In the genomic region with DNA sequence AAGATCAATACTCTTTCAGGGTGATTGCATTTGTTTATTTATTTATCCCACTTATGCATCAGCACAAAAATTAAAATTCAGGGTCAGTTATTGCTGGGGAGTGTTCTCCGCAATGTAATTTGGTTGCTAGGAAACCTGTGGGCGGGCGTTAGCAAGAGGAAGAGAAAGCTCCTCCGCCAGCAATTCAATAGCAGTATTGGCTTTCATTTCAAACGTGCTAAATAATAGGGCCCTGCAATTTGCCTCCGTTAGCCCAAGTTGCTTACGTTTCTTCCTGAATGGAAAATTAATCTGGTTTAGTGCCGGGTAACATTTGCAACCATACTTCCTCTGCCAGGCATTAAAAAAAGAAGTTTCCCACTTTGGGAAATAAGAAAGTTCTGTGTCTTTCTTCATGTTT, we compare ENCODE assay signal across 8 cellular contexts. TPM values are rescaled to one million over a fixed set of nuclear protein-coding genes. Genes with fewer than 3 reads are reported as not detected.
A peak's percentile ranks its signal among the peaks of the same experiment; 100 is the strongest.
DNase-seq lines count a peak whose midpoint lies in the region; ATAC-seq and TF ChIP-seq lines count a peak whose summit lies in the region.

No MANE protein-coding gene starts in this region.

- peaks cover 9% of the 10 kb centered on the region for H3K4me1 ChIP-seq in neural progenitor cell
- H3K4me1 ChIP-seq in SJCRH30 = peaks cover 10% of the 10 kb centered on the region

- TF ChIP-seq CTCF in Calu3 (IDR thresholded peaks at IDR 0.05; ENCODE audit: unreplicated experiment) (no peak), neural progenitor cell (IDR thresholded peaks at IDR 0.05) (no peak)

- peak; percentile 81 for ATAC-seq in GM21717 (IDR thresholded peaks at IDR 0.05; ENCODE audit: unreplicated experiment)

- H3K9ac ChIP-seq in neural progenitor cell = no peak overlapping the region

- peak overlapping the region; percentile 98 for H2AFZ ChIP-seq in neural progenitor cell (replicated peaks)

- intact Hi-C loops in Calu3 (cut with micrococcal nuclease; ENCODE audit: unreplicated experiment) = no loop called here

- no peaks in the 10 kb centered on the region for H3F3A ChIP-seq in neural progenitor cell (ENCODE audit: low read depth)

- DNase-seq in Calu3 (peak; percentile 30), NCI-H1048 (lab: John Stamatoyannopoulos, UW) (peak; percentile 7), neural progenitor cell (ENCODE audit: low spot score) (peak; percentile 58), superior temporal gyrus (ENCODE audit: extremely low spot score) (peak; percentile 61), SJCRH30 (no peak)
- peak; percentile 74 for DNase-seq in activated CD4-positive, alpha-beta T cell treated with anti-CD3 and anti-CD28 coated beads for 48 hours
- peak; percentile 14 for DNase-seq in effector CD8-positive, alpha-beta T cell (lab: John Stamatoyannopoulos, UW)

- H3K4me2 ChIP-seq in neural progenitor cell = peak overlapping the region; percentile 56

- H3K9me3 ChIP-seq in neural progenitor cell (ENCODE audit: low read depth) (no peaks in the 10 kb centered on the region), SJCRH30 (replicated peaks) (no peaks in the 10 kb centered on the region; the same call in 1 of the 2 replicates)

- no peaks in the 10 kb centered on the region for H3K36me3 Mint-ChIP-seq in Calu3 (ENCODE audit: insufficient read depth, unreplicated experiment)
- H3K36me3 Mint-ChIP-seq in neural progenitor cell = no peaks in the 10 kb centered on the region

- no peaks in the 10 kb centered on the region for H3K4me1 Mint-ChIP-seq in Calu3 (ENCODE audit: low read depth, unreplicated experiment)
- peaks cover 7% of the 10 kb centered on the region for H3K4me1 Mint-ChIP-seq in neural progenitor cell

- H3K4me3 ChIP-seq in neural progenitor cell (peak overlapping the region; percentile 29), SJCRH30 (no peak overlapping the region)

- no peaks in the 10 kb centered on the region for H3K79me2 ChIP-seq in neural progenitor cell (ENCODE audit: low read depth)

- no TSS peak for BruUV-seq in Calu3 (replicated peaks; lab: Mats Ljungman, UMichigan)

- H3K27me3 Mint-ChIP-seq in Calu3 (ENCODE audit: unreplicated experiment) = no peaks in the 10 kb centered on the region
- no peaks in the 10 kb centered on the region for H3K27me3 Mint-ChIP-seq in neural progenitor cell (ENCODE audit: insufficient read depth, low read depth)

- CTCF ChIA-PET in Calu3 (lab: Charles Lee) = interaction anchor here (0.5 to 0.8 kb wide), 2 partner anchors 190 to 250 kb away, joined by 3 to 7 read pairs; no protein-coding TSS in a partner anchor

- no peaks in the 10 kb centered on the region for H3K27me3 ChIP-seq in neural progenitor cell
- H3K27me3 ChIP-seq in SJCRH30 = no peaks in the 10 kb centered on the region

- H3K36me3 ChIP-seq in neural progenitor cell = no peaks in the 10 kb centered on the region
- no peaks in the 10 kb centered on the region for H3K36me3 ChIP-seq in SJCRH30

- H3K9me3 Mint-ChIP-seq in Calu3 (ENCODE audit: low read depth, unreplicated experiment) (peaks cover 6% of the 10 kb centered on the region), neural progenitor cell (no peaks in the 10 kb centered on the region)

- no peaks in the 10 kb centered on the region for H4K20me1 ChIP-seq in neural progenitor cell (ENCODE audit: low read depth)

- no peak overlapping the region for H3K27ac Mint-ChIP-seq in Calu3 (ENCODE audit: unreplicated experiment)
- peak overlapping the region; percentile 64 for H3K27ac Mint-ChIP-seq in neural progenitor cell

- H3K27ac ChIP-seq in neural progenitor cell (no peak overlapping the region), SJCRH30 (no peak overlapping the region)

- H3K4me3 Mint-ChIP-seq in Calu3 (ENCODE audit: low read depth, unreplicated experiment) (no peak overlapping the region), neural progenitor cell (no peak overlapping the region)

RNA-seq across cellular contexts. Expression of gene PLCL2, which starts 35.5 kb away (rescaled TPM):
- total RNA-seq in Calu3 (2022) (5.4 and 5.8 TPM in 2 replicates), neural progenitor cell (ENCODE audit: low replicate concordance) (23.7 and 26.4 TPM in 2 replicates)
- total RNA-seq in SJCRH30 (2014; rRNA removed; shearing (Covaris generic)) = 1.4 and 1.6 TPM in 2 replicates

Comparison
In these comparisons a context has a peak if more than half of its experiments do, and no peak if none do; other contexts are left out.
1. DNase-seq: peak in Calu3 (single experiment), NCI-H1048 (single experiment), activated CD4-positive, alpha-beta T cell treated with anti-CD3 and anti-CD28 coated beads for 48 hours (single experiment), effector CD8-positive, alpha-beta T cell (single experiment), neural progenitor cell (single experiment) and superior temporal gyrus (single experiment); none in SJCRH30 (0 of 2).